Comparison of ENCODE assay signal across 27 cellular contexts in the genomic region with DNA sequence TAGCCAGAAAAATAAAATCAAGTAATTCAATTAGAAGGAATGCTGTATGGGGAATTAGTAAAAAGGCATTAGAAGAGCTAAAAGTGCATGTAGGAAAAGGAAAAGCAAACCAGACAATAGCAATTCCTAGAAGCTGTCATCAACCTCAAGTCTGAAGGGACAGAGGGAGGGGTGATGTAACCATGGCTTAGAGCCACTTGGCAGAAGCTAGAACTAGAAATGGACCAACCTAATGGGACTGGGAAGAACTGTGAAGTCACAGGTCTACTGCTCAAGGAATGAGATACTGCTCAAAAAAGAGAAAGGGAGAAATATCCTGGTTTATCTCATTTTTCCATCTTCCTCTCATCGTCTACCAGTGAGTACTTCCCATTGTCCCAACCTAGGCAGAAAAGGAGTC.
"Had no signal": no experiment of that assay in that cellular context is flagged by ENCODE, and none has a peak within 500 bp of the region (broad histone marks: within the 10 kb centered on the region; RNA-seq: fewer than 3 reads in every experiment).

No MANE protein-coding gene starts in this region.

- H3K4me3 ChIP-seq: hepatocyte, lung, neural progenitor cell, skin epidermis, stomach, testis, thyroid gland, transverse colon, upper lobe of left lung, vagina had no signal

- ATAC-seq: left lobe of liver; natural killer cell; right cardiac atrium; sciatic nerve; stimulated activated naive B cell treated with anti-CD40 and anti-IgM and Interleukin-4, amounts not matched to agents 10 μg/mL and 1 μg/mL and 100 μg/mL, for 72 hours; stimulated activated naive CD8-positive, alpha-beta T cell treated with anti-CD3 and anti-CD28 coated beads, Interleukin-15, Interleukin-2, amounts not matched to agents 100 U/mL and 50 U/mL, for 24 hours had no signal

- DNase-seq: islet precursor cell; kidney glomerular epithelial cell; left cardiac atrium; mesendoderm; naive B cell; natural killer cell; nephron progenitor cell; occipital lobe; right cardiac atrium; stimulated activated CD4-positive, alpha-beta T cell treated with anti-CD3 and anti-CD28 coated beads, Interleukin-12 subunit alpha, Interleukin-12 subunit beta, amount 100 ng/mL, for 4 hours; stimulated activated CD4-positive, alpha-beta T cell treated with anti-CD3 and anti-CD28 coated beads, Interleukin-15, amount 100 ng/mL, for 24 hours; stimulated activated CD4-positive, alpha-beta T cell treated with anti-CD3 and anti-CD28 coated beads, Interleukin-2, amount 100 ng/mL, for 24 hours; stimulated activated CD4-positive, alpha-beta T cell treated with anti-CD3 and anti-CD28 coated beads, Interleukin-4, amount 100 ng/mL, for 1 hour; stimulated activated naive B cell treated with anti-CD40 and anti-IgM and Interleukin-4, amounts not matched to agents 10 μg/mL and 1 μg/mL and 100 μg/mL, for 72 hours; stimulated activated naive CD8-positive, alpha-beta T cell treated with anti-CD3 and anti-CD28 coated beads, Interleukin-15, Interleukin-2, amounts not matched to agents 100 U/mL and 50 U/mL, for 24 hours; stomach; testis; transverse colon; upper lobe of left lung had no signal
